In the genomic region with DNA sequence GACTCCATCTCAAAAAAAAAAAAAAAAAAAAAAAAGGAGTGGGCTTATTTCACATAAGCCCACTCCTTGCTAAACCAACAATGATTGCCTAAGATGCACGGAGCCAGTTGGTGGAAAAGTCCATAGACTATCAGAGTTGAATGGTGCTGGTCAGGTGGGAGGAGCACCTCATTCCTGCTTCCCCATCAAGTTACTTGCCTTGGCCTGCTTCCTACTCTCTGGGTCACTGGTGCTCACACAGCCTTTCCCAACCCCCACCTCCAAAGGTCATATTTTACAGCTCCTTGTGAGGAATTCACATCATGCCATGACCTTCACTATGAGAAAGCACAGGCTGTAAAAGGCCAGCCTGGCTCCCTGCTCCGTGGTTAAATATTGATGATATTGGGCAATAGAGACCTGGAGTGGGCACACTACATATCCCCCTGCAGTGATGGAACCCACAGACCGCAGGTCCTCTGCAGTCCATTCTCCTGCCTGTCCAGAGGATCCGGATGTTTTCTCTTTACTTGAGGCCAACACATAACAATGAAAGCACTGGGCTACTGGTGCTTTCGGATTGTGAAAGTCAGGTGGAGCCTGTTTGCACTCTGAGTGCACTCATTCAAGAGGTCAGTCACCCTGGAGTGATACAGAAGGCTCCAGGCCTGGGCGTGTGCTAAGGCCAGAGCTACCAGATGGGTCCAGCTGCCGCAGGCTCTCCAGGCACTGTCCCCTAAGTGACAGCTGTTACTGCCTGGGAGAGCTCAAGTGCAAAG, we compare ENCODE assay signal across 11 cellular contexts. TPM values are rescaled to one million over a fixed set of nuclear protein-coding genes. Genes with fewer than 3 reads are reported as not detected.
DNase-seq lines count a peak whose midpoint lies in the region; ATAC-seq and TF ChIP-seq lines count a peak whose summit lies in the region.
"Had no signal": no experiment of that assay in that cellular context is flagged by ENCODE, and none has a peak within 500 bp of the region (broad histone marks: within the 10 kb centered on the region; RNA-seq: fewer than 3 reads in every experiment).

SLC51B (plus strand) TSS at position 664 of the 758 bp plus-strand sequence. CDS start 4,618 bp downstream, outside the sequence.

- H3K9me3 ChIP-seq in SK-N-SH (no peaks in the 10 kb centered on the region), colonic mucosa (no peaks in the 10 kb centered on the region), right lobe of liver (no peaks in the 10 kb centered on the region), suprapubic skin (no peaks in the 10 kb centered on the region), esophagus squamous epithelium (no peaks in the 10 kb centered on the region)

- H3K4me1 Mint-ChIP-seq in type B pancreatic cell (ENCODE audit: unreplicated experiment): peaks cover 34% of the 10 kb centered on the region

- H2AFZ ChIP-seq in SK-N-SH (ENCODE audit: low read depth): 0 out of 2 replicates have a peak within 1 kb of the TSS, but pooled peaks have one; percentile 35

- H3K4me3 ChIP-seq in SK-N-SH (ENCODE audit: low read depth in 2 of 2, low read length in 1 of 2) (no peak within 1 kb of the TSS), colonic mucosa (peak within 1 kb of the TSS; percentile 8), right lobe of liver (peak within 1 kb of the TSS in 1 of 3 donors; percentile 19), suprapubic skin (no peak within 1 kb of the TSS), esophagus squamous epithelium (no peak within 1 kb of the TSS)

- H3K79me2 ChIP-seq in SK-N-SH (ENCODE audit: insufficient read depth): no peaks in the 10 kb centered on the region

- H3K27ac ChIP-seq in SK-N-SH (ENCODE audit: low read depth in 2 of 2, low read length in 1 of 2) (no peak within 1 kb of the TSS), colonic mucosa (peak within 1 kb of the TSS; percentile 89), right lobe of liver (peak within 1 kb of the TSS; percentile 58 to 92 (median 79)), suprapubic skin (no peak within 1 kb of the TSS), esophagus squamous epithelium (peak within 1 kb of the TSS in 2 of 4 donors; percentile 28 to 46)

- H3K4me2 ChIP-seq in SK-N-SH: no peak within 1 kb of the TSS

- ATAC-seq in SK-N-SH treated with all-trans-retinoic acid at 6 μM for 48 hours (no peak), right lobe of liver (peak; percentile 90 to 97 (median 94)), HG02588 (IDR thresholded peaks at IDR 0.05; ENCODE audit: unreplicated experiment) (no peak)

- TF ChIP-seq EP300 in SK-N-SH (IDR thresholded peaks at IDR 0.05; ENCODE audit: borderline replicate concordance in 1 of 2, low read depth in 1 of 2, low read length in 1 of 2): no peak
- TF ChIP-seq EP300 in suprapubic skin (IDR thresholded peaks at IDR 0.05): no peak

- H3K27ac Mint-ChIP-seq in type B pancreatic cell: peak within 1 kb of the TSS; percentile 82

- CTCF ChIA-PET in SK-N-SH (lab: Yijun Ruan, JAX): interaction anchor here (1.4 to 4.2 kb wide), 2 partner anchors 11 to 283 kb away, joined by 3 to 21 read pairs; no protein-coding TSS in a partner anchor

- intact Hi-C loops in colonic mucosa (cut with DNase I): no loop called here
- intact Hi-C loops in right lobe of liver (cut with DNase I): no loop called here
- intact Hi-C loops in esophagus squamous epithelium (cut with DNase I): no loop called here

- no peaks in the 10 kb centered on the region for H3F3A ChIP-seq in SK-N-SH (replicated peaks; ENCODE audit: insufficient read depth)

- no peaks in the 10 kb centered on the region for H4K20me1 ChIP-seq in SK-N-SH (ENCODE audit: insufficient read depth)

- POLR2A ChIA-PET in SK-N-SH (lab: Yijun Ruan, JAX): no interaction called here

- H3K9ac ChIP-seq in SK-N-SH (no peak within 1 kb of the TSS), colonic mucosa (ENCODE audit: low read depth in 2 of 2, low read length in 2 of 2) (peak within 1 kb of the TSS; percentile 19 to 60)

- H3K9me3 Mint-ChIP-seq in type B pancreatic cell: no peaks in the 10 kb centered on the region

- no peaks in the 10 kb centered on the region for H3K9me2 ChIP-seq in SK-N-SH

- H3K27me3 ChIP-seq in SK-N-SH (ENCODE audit: insufficient read depth): no peaks in the 10 kb centered on the region
- no peaks in the 10 kb centered on the region for H3K27me3 ChIP-seq in colonic mucosa
- no peaks in the 10 kb centered on the region for H3K27me3 ChIP-seq in right lobe of liver
- no peaks in the 10 kb centered on the region for H3K27me3 ChIP-seq in suprapubic skin
- no peaks in the 10 kb centered on the region for H3K27me3 ChIP-seq in esophagus squamous epithelium

- TF ChIP-seq POLR2A in right lobe of liver (IDR thresholded peaks at IDR 0.05) (peak; percentile 31), suprapubic skin (IDR thresholded peaks at IDR 0.05) (no peak), esophagus squamous epithelium (IDR thresholded peaks at IDR 0.05) (no peak)

- H3K27me3 Mint-ChIP-seq in type B pancreatic cell: peaks cover 3% of the 10 kb centered on the region

- 81% methylated on average over 7 of the region's 7 CpGs for WGBS in SK-N-SH (ENCODE audit: low lambda C conversion rate)
- WGBS in right lobe of liver (ENCODE audit: insufficient coverage, low coverage, low lambda C conversion rate, missing lambda C conversion rate): 12% methylated on average over 5 of the region's 7 CpGs
- 94% methylated on average over 7 of the region's 7 CpGs for WGBS in suprapubic skin
- WGBS in esophagus squamous epithelium, 2 donors: 88 to 100% methylated on average over 3 to 5 of the region's 7 CpGs

- H3K36me3 ChIP-seq in SK-N-SH (replicated peaks in 1 of 2; ENCODE audit: control insufficient read depth in 1 of 2, insufficient read depth in 2 of 2, low read length in 1 of 2) (no peaks in the 10 kb centered on the region), colonic mucosa (no peaks in the 10 kb centered on the region), right lobe of liver (no peaks in the 10 kb centered on the region), suprapubic skin (no peaks in the 10 kb centered on the region), esophagus squamous epithelium (no peaks in the 10 kb centered on the region)

- DNase-seq in SK-N-SH (no peak), colonic mucosa (peak; percentile 91), right lobe of liver (peak; percentile 75 to 90 (median 86)), type B pancreatic cell (ENCODE audit: extremely low spot score, unreplicated experiment) (no peak), suprapubic skin (ENCODE audit: low spot score in 2 of 2) (no peak), esophagus squamous epithelium (lab: John Stamatoyannopoulos, UW) (no peak)
- DNase-seq: amniotic stem cell had no signal

- H3K36me3 Mint-ChIP-seq in type B pancreatic cell: no peaks in the 10 kb centered on the region

- H3K4me1 ChIP-seq in SK-N-SH (ENCODE audit: control insufficient read depth in 1 of 2, insufficient read depth in 2 of 2, low read depth in 1 of 2, low read length in 1 of 2) (peaks cover 0 to 12% of the 10 kb centered on the region in 2 experiments; a peak in 1 of 4 replicates), colonic mucosa (peaks cover 14% of the 10 kb centered on the region), right lobe of liver (peaks cover 0 to 24% (median 10%) of the 10 kb centered on the region in 4 donors), suprapubic skin (peaks cover 8% of the 10 kb centered on the region), esophagus squamous epithelium (peaks cover 4 to 40% (median 20%) of the 10 kb centered on the region in 3 donors)

- no peak for TF ChIP-seq CTCF in SK-N-SH (IDR thresholded peaks at IDR 0.05)
- TF ChIP-seq CTCF in colonic mucosa (IDR thresholded peaks at IDR 0.05): no peak
- TF ChIP-seq CTCF in right lobe of liver (IDR thresholded peaks at IDR 0.05): no peak
- no peak for TF ChIP-seq CTCF in type B pancreatic cell (conservative IDR thresholded peaks at IDR 0.05)
- TF ChIP-seq CTCF in suprapubic skin (IDR thresholded peaks at IDR 0.05): no peak
- no peak for TF ChIP-seq CTCF in esophagus squamous epithelium (IDR thresholded peaks at IDR 0.05)

- TF ChIP-seq RAD21 in SK-N-SH (IDR thresholded peaks at IDR 0.05; ENCODE audit: low read length): no peak

- H3K4me3 Mint-ChIP-seq in type B pancreatic cell: peak within 1 kb of the TSS; percentile 28

TF ChIP-seq in SK-N-SH, 30 proteins besides CTCF, POLR2A, EP300 and RAD21 (continues in another document):
- TF ChIP-seq YY1 (IDR thresholded peaks at IDR 0.05; ENCODE audit: low read depth) (no peak), GATA2 (CRISPR knock-in tag; IDR thresholded peaks at IDR 0.05) (no peak), RCOR1 (IDR thresholded peaks at IDR 0.05; ENCODE audit: low read length) (no peak), EZH2phosphoT487 (IDR thresholded peaks at IDR 0.05; ENCODE audit: borderline replicate concordance, low read depth) (no peak)
- TF ChIP-seq, protein P1, sequence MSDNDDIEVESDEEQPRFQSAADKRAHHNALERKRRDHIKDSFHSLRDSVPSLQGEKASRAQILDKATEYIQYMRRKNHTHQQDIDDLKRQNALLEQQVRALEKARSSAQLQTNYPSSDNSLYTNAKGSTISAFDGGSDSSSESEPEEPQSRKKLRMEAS (IDR thresholded peaks at IDR 0.05; ENCODE audit: low read depth): no peak

TF ChIP-seq in SK-N-SH treated with all-trans-retinoic acid at 6 μM for 48 hours, 23 proteins besides CTCF, POLR2A, EP300 and RAD21 (continues in another document):
- no peak for TF ChIP-seq GLIS3 (CRISPR knock-in tag; IDR thresholded peaks at IDR 0.05)
- no peak for TF ChIP-seq SNAI2 (CRISPR knock-in tag; IDR thresholded peaks at IDR 0.05)
- TF ChIP-seq, protein P2, sequence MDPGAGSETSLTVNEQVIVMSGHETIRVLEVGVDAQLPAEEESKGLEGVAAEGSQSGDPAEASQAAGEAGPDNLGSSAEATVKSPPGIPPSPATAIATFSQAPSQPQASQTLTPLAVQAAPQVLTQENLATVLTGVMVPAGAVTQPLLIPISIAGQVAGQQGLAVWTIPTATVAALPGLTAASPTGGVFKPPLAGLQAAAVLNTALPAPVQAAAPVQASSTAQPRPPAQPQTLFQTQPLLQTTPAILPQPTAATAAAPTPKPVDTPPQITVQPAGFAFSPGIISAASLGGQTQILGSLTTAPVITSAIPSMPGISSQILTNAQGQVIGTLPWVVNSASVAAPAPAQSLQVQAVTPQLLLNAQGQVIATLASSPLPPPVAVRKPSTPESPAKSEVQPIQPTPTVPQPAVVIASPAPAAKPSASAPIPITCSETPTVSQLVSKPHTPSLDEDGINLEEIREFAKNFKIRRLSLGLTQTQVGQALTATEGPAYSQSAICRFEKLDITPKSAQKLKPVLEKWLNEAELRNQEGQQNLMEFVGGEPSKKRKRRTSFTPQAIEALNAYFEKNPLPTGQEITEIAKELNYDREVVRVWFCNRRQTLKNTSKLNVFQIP (CRISPR knock-in tag; IDR thresholded peaks at IDR 0.05; ENCODE audit: borderline replicate concordance, low read depth): no peak
- no peak for TF ChIP-seq CSDC2 (CRISPR knock-in tag; IDR thresholded peaks at IDR 0.05)
- TF ChIP-seq ISL1 (CRISPR knock-in tag; IDR thresholded peaks at IDR 0.05): no peak

RNA-seq across cellular contexts. Expression of gene SLC51B, which starts in this region (rescaled TPM):
- polyA plus RNA-seq in SK-N-SH (2012; rRNA removed): not detected in 2 replicates
- not detected in 2 replicates for polyA plus RNA-seq in SK-N-SH (2012; cell fraction: cytosol; rRNA removed)
- polyA plus RNA-seq in SK-N-SH (2012; cell fraction: nucleus; rRNA removed): not detected in 2 replicates
- total RNA-seq in colonic mucosa (100 to 1,000 TPM in 1 of 2 donors, 10 to 100 TPM in 1; 73.1 to 102 TPM), right lobe of liver (10 to 100 TPM in 1 of 6 experiments, 1 to 10 TPM in 4, under 1 TPM in 1; 0.32 to 10.1 (median 2.7) TPM), type B pancreatic cell (ENCODE audit: low replicate concordance) (1.2 and 5.7 TPM in 2 replicates), suprapubic skin (under 1 TPM in 1 of 4 donors, not detected in 3; 0.60 TPM), esophagus squamous epithelium (not detected)
- total RNA-seq: endothelial cell of umbilical vein, kidney epithelial cell had no signal
- polyA plus RNA-seq: endothelial cell of umbilical vein had no signal

Comparison
In these comparisons a context has a peak if more than half of its experiments do, and no peak if none do; other contexts are left out.
1. RNA of gene SLC51B (total RNA-seq): 73.1 to 102 TPM in colonic mucosa; 0.32 to 10.1 TPM in right lobe of liver, 1.2 to 5.7 TPM in type B pancreatic cell, 0.60 TPM in suprapubic skin and not detected in esophagus squamous epithelium; every median in the first group is over 4 times any median in the second.
2. DNase-seq: peak in colonic mucosa (single experiment) and right lobe of liver (3 of 3); none in SK-N-SH (single experiment), type B pancreatic cell (single experiment), suprapubic skin (0 of 2) and esophagus squamous epithelium (single experiment).
3. H3K27ac ChIP-seq: peak in colonic mucosa (single experiment) and right lobe of liver (3 of 3); none in SK-N-SH (0 of 2) and suprapubic skin (single experiment).
4. ATAC-seq: peak in right lobe of liver (4 of 4); none in SK-N-SH treated with all-trans-retinoic acid at 6 μM for 48 hours (single experiment) and HG02588 (single experiment).